8 cellular contexts compared by ENCODE assay signal in the genomic region with DNA sequence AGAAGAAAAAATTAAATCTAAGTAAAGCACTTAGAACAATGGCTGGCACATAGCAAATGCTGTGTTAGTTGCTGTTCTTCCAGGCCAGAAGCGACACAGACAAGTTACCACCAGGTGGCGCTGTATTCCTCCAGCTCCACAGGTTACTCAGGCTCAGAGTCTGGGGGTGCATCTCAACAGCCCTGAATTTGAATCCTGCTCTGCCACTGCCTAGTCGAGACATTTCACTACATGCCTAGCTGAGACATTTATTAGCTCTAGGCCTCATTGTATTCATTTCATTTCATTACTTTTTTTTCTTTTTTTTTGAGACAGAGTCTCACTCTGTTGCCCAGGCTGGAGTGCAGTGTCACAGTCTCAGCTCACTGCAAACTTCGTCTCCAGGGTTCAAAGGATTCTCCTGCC. TPM values are rescaled to one million over a fixed set of nuclear protein-coding genes. Genes with fewer than 3 reads are reported as not detected.
DNase-seq lines count a peak whose midpoint lies in the region; ATAC-seq and TF ChIP-seq lines count a peak whose summit lies in the region.

No MANE protein-coding gene starts in this region.

- no peak overlapping the region for H3K4me3 ChIP-seq in left lung

- no peak overlapping the region for H3K27ac Mint-ChIP-seq in activated CD4-positive, alpha-beta T cell treated with anti-CD3 and anti-CD28 coated beads for 36 hours
- H3K27ac Mint-ChIP-seq in chondrocyte (ENCODE audit: unreplicated experiment): no peak overlapping the region

- H3K4me1 ChIP-seq in left lung: no peaks in the 10 kb centered on the region

- no peaks in the 10 kb centered on the region for H3K9me3 ChIP-seq in left lung

- H3K9me3 Mint-ChIP-seq in activated CD4-positive, alpha-beta T cell treated with anti-CD3 and anti-CD28 coated beads for 36 hours (ENCODE audit: low read depth): no peaks in the 10 kb centered on the region
- no peaks in the 10 kb centered on the region for H3K9me3 Mint-ChIP-seq in chondrocyte (ENCODE audit: low read depth)

- H3K36me3 ChIP-seq in left lung: no peaks in the 10 kb centered on the region

- DNase-seq in NK-92 treated with Interleukin-12 subunit alpha and Interleukin-12 subunit beta, amount 100 ng/mL, for 24 hours (lab: John Stamatoyannopoulos, UW): peak; percentile 41
- DNase-seq in NK-92 (lab: John Stamatoyannopoulos, UW; ENCODE audit: unreplicated experiment) (no peak), NCI-H226 (peak; percentile 33), chondrocyte (ENCODE audit: low spot score) (no peak), left lung (peak; percentile 66 to 79)
- peak; percentile 88 for DNase-seq in activated CD4-positive, alpha-beta T cell treated with anti-CD3 and anti-CD28 coated beads for 36 hours
- DNase-seq in stimulated activated CD4-positive, alpha-beta T cell treated with anti-CD3 and anti-CD28 coated beads, TNF-alpha, amount 100 ng/mL, for 1 hour (ENCODE audit: low read depth in 3 of 3, low spot score in 1 of 3): peak; percentile 53 to 62 (median 57)

- H3K36me3 Mint-ChIP-seq in activated CD4-positive, alpha-beta T cell treated with anti-CD3 and anti-CD28 coated beads for 36 hours (ENCODE audit: low read depth): no peaks in the 10 kb centered on the region
- no peaks in the 10 kb centered on the region for H3K36me3 Mint-ChIP-seq in chondrocyte (ENCODE audit: low read depth)

- peak; percentile 94 for TF ChIP-seq CTCF in chondrocyte (IDR thresholded peaks at IDR 0.05)
- TF ChIP-seq CTCF in left lung (IDR thresholded peaks at IDR 0.05): peak; percentile 94 to 96

- peaks cover 20% of the 10 kb centered on the region for H3K4me1 Mint-ChIP-seq in activated CD4-positive, alpha-beta T cell treated with anti-CD3 and anti-CD28 coated beads for 36 hours
- H3K4me1 Mint-ChIP-seq in chondrocyte (ENCODE audit: low read depth): no peaks in the 10 kb centered on the region

- peaks cover 0 to 25% of the 10 kb centered on the region in 2 donors for H3K27me3 ChIP-seq in left lung

- H3K27me3 Mint-ChIP-seq in activated CD4-positive, alpha-beta T cell treated with anti-CD3 and anti-CD28 coated beads for 36 hours: peaks cover 9% of the 10 kb centered on the region
- peaks cover 39% of the 10 kb centered on the region for H3K27me3 Mint-ChIP-seq in chondrocyte (ENCODE audit: low read depth)

- POLR2A ChIA-PET in activated CD4-positive, alpha-beta T cell treated with anti-CD3 and anti-CD28 coated beads for 36 hours (lab: Charles Lee): interaction anchor here (0.6 to 0.7 kb wide), 2 partner anchors 54 to 419 kb away, joined by 3 to 4 read pairs; no protein-coding TSS in a partner anchor

- no peak overlapping the region for H3K27ac ChIP-seq in left lung

- no peak overlapping the region for H3K4me3 Mint-ChIP-seq in activated CD4-positive, alpha-beta T cell treated with anti-CD3 and anti-CD28 coated beads for 36 hours
- no peak overlapping the region for H3K4me3 Mint-ChIP-seq in chondrocyte (ENCODE audit: unreplicated experiment)

- peak; percentile 68 for ATAC-seq in activated CD4-positive, alpha-beta T cell treated with anti-CD3 and anti-CD28 coated beads for 36 hours
- ATAC-seq in left lung (peak; percentile 96), HG03442 (IDR thresholded peaks at IDR 0.05; ENCODE audit: unreplicated experiment) (no peak)

- intact Hi-C loops in activated CD4-positive, alpha-beta T cell treated with anti-CD3 and anti-CD28 coated beads for 36 hours (cut with DNase I, micrococcal nuclease): loop anchor here (1.0 to 5.0 kb wide), 3 partner anchors 170 to 334 kb away; a partner anchor contains a TSS
- intact Hi-C loops in left lung (cut with DNase I): loop anchor here in 1 of 2 donors (10.0 kb wide), 1 partner anchor 170 kb away; no protein-coding TSS in a partner anchor

- CTCF ChIA-PET in activated CD4-positive, alpha-beta T cell treated with anti-CD3 and anti-CD28 coated beads for 36 hours (lab: Charles Lee): interaction anchor here (0.6 to 1.6 kb wide), 12 partner anchors 12 to 329 kb away, joined by 3 to 9 read pairs (median 5); no protein-coding TSS in a partner anchor

RNA-seq across cellular contexts. Expression of a gene that starts 16.4 kb away (rescaled TPM):
- not detected for total RNA-seq in activated CD4-positive, alpha-beta T cell treated with anti-CD3 and anti-CD28 coated beads for 36 hours
- total RNA-seq in chondrocyte: not detected in 3 replicates
- total RNA-seq in left lung: 1 to 10 TPM in 1 of 2 donors, under 1 TPM in 1; 0.73 to 1.1 TPM

Comparison
In these comparisons a context has a peak if more than half of its experiments do, and no peak if none do; other contexts are left out.
1. DNase-seq: peak in NK-92 treated with Interleukin-12 subunit alpha and Interleukin-12 subunit beta, amount 100 ng/mL, for 24 hours (single experiment), NCI-H226 (single experiment), activated CD4-positive, alpha-beta T cell treated with anti-CD3 and anti-CD28 coated beads for 36 hours (single experiment), left lung (2 of 2) and stimulated activated CD4-positive, alpha-beta T cell treated with anti-CD3 and anti-CD28 coated beads, TNF-alpha, amount 100 ng/mL, for 1 hour (3 of 3); none in NK-92 (single experiment) and chondrocyte (single experiment).